In the genomic region with DNA sequence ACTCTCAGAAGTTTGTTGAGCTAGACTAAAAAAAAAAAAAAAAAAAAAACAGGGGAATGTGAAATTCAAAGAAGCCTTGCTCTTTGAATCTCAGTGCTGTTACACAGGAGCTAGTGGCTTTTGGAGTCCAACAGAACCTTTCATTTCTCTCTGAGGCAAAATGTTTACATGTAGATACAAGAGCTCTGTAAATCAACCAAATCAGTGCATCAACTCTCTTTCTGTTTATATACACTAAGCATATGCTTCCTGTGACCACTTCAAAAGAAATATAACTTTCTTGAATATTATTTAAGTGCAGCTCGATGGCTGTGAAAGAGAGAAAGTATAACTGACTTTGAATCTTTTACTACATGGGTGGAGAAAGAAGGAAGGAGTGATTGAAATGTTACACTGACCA, we compare ENCODE assay signal across 24 cellular contexts.
"Had no signal": no experiment of that assay in that cellular context is flagged by ENCODE, and none has a peak within 500 bp of the region (broad histone marks: within the 10 kb centered on the region; RNA-seq: fewer than 3 reads in every experiment).

No MANE protein-coding gene starts in this region.

- H3K27ac ChIP-seq: ascending aorta, cardiac muscle cell, SJCRH30, SK-N-MC had no signal

- H3K36me3 ChIP-seq: ascending aorta, cardiac muscle cell, SJCRH30 had no signal

- H3K4me1 ChIP-seq: ascending aorta had no signal

- H3K4me3 ChIP-seq: ascending aorta, cardiac muscle cell, SJCRH30, SK-N-MC had no signal

- H3K27me3 ChIP-seq: ascending aorta, cardiac muscle cell, SJCRH30 had no signal

- ATAC-seq: activated CD4-positive, alpha-beta T cell treated with anti-CD3 and anti-CD28 coated beads for 36 hours; activated CD4-positive, CD25-positive, alpha-beta regulatory T cell treated with anti-CD3 and anti-CD28 coated beads, Interleukin-2, amount 50 U/mL, for 24 hours; activated CD8-positive, alpha-beta T cell treated with anti-CD3 and anti-CD28 coated beads, Interleukin-2, amount 10 ng/mL, durations not matched to agents 7 days and 5 days; Panc1 had no signal

- H3K9me3 ChIP-seq: ascending aorta, SJCRH30 had no signal

- DNase-seq: activated CD4-positive, alpha-beta T cell treated with anti-CD3 and anti-CD28 coated beads for 36 hours; activated CD4-positive, alpha-beta T cell treated with anti-CD3 and anti-CD28 coated beads, Interleukin-2, amount 10 ng/mL, durations not matched to agents 7 days and 5 days; activated CD4-positive, alpha-beta T cell treated with anti-CD3 and anti-CD28 coated beads, Interleukin-2, amount 50 U/mL, for 48 hours; activated CD8-positive, alpha-beta T cell treated with anti-CD3 and anti-CD28 coated beads, Interleukin-2, amount 10 ng/mL, durations not matched to agents 7 days and 5 days; activated gamma-delta T cell; activated naive CD4-positive, alpha-beta T cell treated with Interleukin-2 at 50 U/mL for 16 hours; activated naive CD8-positive, alpha-beta T cell treated with anti-CD3 and anti-CD28 coated beads, Interleukin-2, amount 10 ng/mL, durations not matched to agents 7 days and 5 days; activated T-cell treated with anti-CD3 and anti-CD28 coated beads, Interleukin-2, amount 50 U/mL, for 24 hours; amygdala; MM.1S; MV-4-11; NCI-H1092; NCI-H1436 treated with DMSO at 0.1 percent for 48 hours; NCI-H1694 treated with DMSO at 0.1 percent for 48 hours; NCI-H2029; NCI-H345; NCI-H524 treated with DMSO at 0.1 percent for 48 hours; SHP77; SJCRH30 had no signal
